In the genomic region with DNA sequence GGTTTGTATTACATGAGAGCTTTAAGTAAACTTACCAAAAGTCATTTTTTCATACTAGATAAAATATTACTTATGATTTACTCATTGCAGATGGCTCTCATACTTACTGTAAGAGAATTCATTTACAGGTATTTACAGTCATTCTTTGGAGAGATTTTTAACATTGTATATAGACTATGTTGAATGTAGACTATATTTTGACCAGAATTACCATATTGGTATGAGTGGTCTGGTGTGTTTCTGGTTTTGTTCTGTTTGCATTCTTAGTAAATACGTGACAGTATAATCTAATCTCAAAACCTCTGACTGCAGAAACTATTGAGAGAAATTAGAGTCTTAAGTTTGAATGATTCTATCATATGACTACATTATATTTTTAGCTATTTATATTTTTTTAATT, we compare ENCODE assay signal across 16 cellular contexts.
DNase-seq lines count a peak whose midpoint lies in the region; ATAC-seq lines count a peak whose summit lies in the region.
"Had no signal": no experiment of that assay in that cellular context is flagged by ENCODE, and none has a peak within 500 bp of the region (broad histone marks: within the 10 kb centered on the region; RNA-seq: fewer than 3 reads in every experiment).

No MANE protein-coding gene starts in this region.

- H3K36me3 Mint-ChIP-seq in activated T-cell treated with anti-CD3 and anti-CD28 coated beads, Interleukin-2, amount 50 U/mL, for 72 hours (ENCODE audit: insufficient read depth in 2 of 2) = peaks cover 2 to 14% of the 10 kb centered on the region in 2 donors
- H3K36me3 Mint-ChIP-seq in activated T-helper 17 cell treated with anti-CD3 and anti-CD28 coated beads, Interleukin-2, amount 50 U/mL, for 72 hours (ENCODE audit: low read depth) = peaks cover 49% of the 10 kb centered on the region
- peaks cover 57% of the 10 kb centered on the region for H3K36me3 Mint-ChIP-seq in stimulated activated effector memory CD8-positive, alpha-beta T cell treated with anti-CD3 and anti-CD28 coated beads, Interleukin-12 subunit alpha, Interleukin-12 subunit beta, amount 100 ng/mL, for 72 hours

- no peaks in the 10 kb centered on the region for H3K27me3 Mint-ChIP-seq in activated T-cell treated with anti-CD3 and anti-CD28 coated beads, Interleukin-2, amount 50 U/mL, for 72 hours (ENCODE audit: low read depth)
- no peaks in the 10 kb centered on the region for H3K27me3 Mint-ChIP-seq in activated T-helper 17 cell treated with anti-CD3 and anti-CD28 coated beads, Interleukin-2, amount 50 U/mL, for 72 hours
- H3K27me3 Mint-ChIP-seq: CD4-positive, CD25-positive, alpha-beta regulatory T cell; CD8-positive, alpha-beta memory T cell had no signal

- H3K4me1 Mint-ChIP-seq in activated T-cell treated with anti-CD3 and anti-CD28 coated beads, Interleukin-2, amount 50 U/mL, for 72 hours (ENCODE audit: low read depth) = peaks cover 23% of the 10 kb centered on the region
- H3K4me1 Mint-ChIP-seq in activated T-helper 17 cell treated with anti-CD3 and anti-CD28 coated beads, Interleukin-2, amount 50 U/mL, for 72 hours = peaks cover 9% of the 10 kb centered on the region
- peaks cover 22% of the 10 kb centered on the region for H3K4me1 Mint-ChIP-seq in stimulated activated effector memory CD8-positive, alpha-beta T cell treated with anti-CD3 and anti-CD28 coated beads, Interleukin-12 subunit alpha, Interleukin-12 subunit beta, amount 100 ng/mL, for 72 hours

- no peak for DNase-seq in activated T-cell treated with anti-CD3 and anti-CD28 coated beads, Interleukin-2, amount 50 U/mL, for 72 hours
- no peak for DNase-seq in activated T-cell treated with anti-CD3 and anti-CD28 coated beads for 4 hours
- no peak for DNase-seq in stimulated activated effector memory CD8-positive, alpha-beta T cell treated with anti-CD3 and anti-CD28 coated beads, Interleukin-12 subunit alpha, Interleukin-12 subunit beta, amount 100 ng/mL, for 72 hours (ENCODE audit: low spot score in 2 of 2)
- DNase-seq in activated naive CD4-positive, alpha-beta T cell (lab: John Stamatoyannopoulos, UW) = no peak
- DNase-seq: ACHN; BE2C; C1 segment of cervical spinal cord; CD4-positive, CD25-positive, alpha-beta regulatory T cell; CD8-positive, alpha-beta memory T cell; COR-L47; DMS 273 treated with DMSO at 0.1 percent for 48 hours; IMR-90; KBM-7 had no signal

- no peak overlapping the region for H3K4me3 Mint-ChIP-seq in activated T-cell treated with anti-CD3 and anti-CD28 coated beads, Interleukin-2, amount 50 U/mL, for 72 hours
- no peak overlapping the region for H3K4me3 Mint-ChIP-seq in activated T-helper 17 cell treated with anti-CD3 and anti-CD28 coated beads, Interleukin-2, amount 50 U/mL, for 72 hours
- no peak overlapping the region for H3K4me3 Mint-ChIP-seq in stimulated activated effector memory CD8-positive, alpha-beta T cell treated with anti-CD3 and anti-CD28 coated beads, Interleukin-12 subunit alpha, Interleukin-12 subunit beta, amount 100 ng/mL, for 72 hours
- H3K4me3 Mint-ChIP-seq: CD8-positive, alpha-beta memory T cell had no signal

- peak; percentile 58 to 68 for ATAC-seq in activated T-cell treated with anti-CD3 and anti-CD28 coated beads, Interleukin-2, amount 50 U/mL, for 72 hours (replicated peaks in 1 of 2)
- ATAC-seq in GM21529 (IDR thresholded peaks at IDR 0.05; ENCODE audit: unreplicated experiment) = peak; percentile 42
- peak; percentile 38 for ATAC-seq in activated T-helper 17 cell treated with anti-CD3 and anti-CD28 coated beads, Interleukin-2, amount 50 U/mL, for 72 hours (replicated peaks)
- peak; percentile 95 for ATAC-seq in stimulated activated effector memory CD8-positive, alpha-beta T cell treated with anti-CD3 and anti-CD28 coated beads, Interleukin-12 subunit alpha, Interleukin-12 subunit beta, amount 100 ng/mL, for 72 hours
- ATAC-seq in GM18870 (IDR thresholded peaks at IDR 0.05; ENCODE audit: unreplicated experiment) = no peak

- H3K27ac Mint-ChIP-seq in activated T-cell treated with anti-CD3 and anti-CD28 coated beads, Interleukin-2, amount 50 U/mL, for 72 hours = no peak overlapping the region
- no peak overlapping the region for H3K27ac Mint-ChIP-seq in activated T-helper 17 cell treated with anti-CD3 and anti-CD28 coated beads, Interleukin-2, amount 50 U/mL, for 72 hours
- no peak overlapping the region for H3K27ac Mint-ChIP-seq in stimulated activated effector memory CD8-positive, alpha-beta T cell treated with anti-CD3 and anti-CD28 coated beads, Interleukin-12 subunit alpha, Interleukin-12 subunit beta, amount 100 ng/mL, for 72 hours

- H3K9me3 Mint-ChIP-seq in activated T-cell treated with anti-CD3 and anti-CD28 coated beads, Interleukin-2, amount 50 U/mL, for 72 hours = no peaks in the 10 kb centered on the region
- no peaks in the 10 kb centered on the region for H3K9me3 Mint-ChIP-seq in activated T-helper 17 cell treated with anti-CD3 and anti-CD28 coated beads, Interleukin-2, amount 50 U/mL, for 72 hours
- H3K9me3 Mint-ChIP-seq in stimulated activated effector memory CD8-positive, alpha-beta T cell treated with anti-CD3 and anti-CD28 coated beads, Interleukin-12 subunit alpha, Interleukin-12 subunit beta, amount 100 ng/mL, for 72 hours = no peaks in the 10 kb centered on the region
- H3K9me3 Mint-ChIP-seq: CD4-positive, CD25-positive, alpha-beta regulatory T cell; CD8-positive, alpha-beta memory T cell had no signal
